23 cellular contexts compared by ENCODE assay signal in the genomic region with DNA sequence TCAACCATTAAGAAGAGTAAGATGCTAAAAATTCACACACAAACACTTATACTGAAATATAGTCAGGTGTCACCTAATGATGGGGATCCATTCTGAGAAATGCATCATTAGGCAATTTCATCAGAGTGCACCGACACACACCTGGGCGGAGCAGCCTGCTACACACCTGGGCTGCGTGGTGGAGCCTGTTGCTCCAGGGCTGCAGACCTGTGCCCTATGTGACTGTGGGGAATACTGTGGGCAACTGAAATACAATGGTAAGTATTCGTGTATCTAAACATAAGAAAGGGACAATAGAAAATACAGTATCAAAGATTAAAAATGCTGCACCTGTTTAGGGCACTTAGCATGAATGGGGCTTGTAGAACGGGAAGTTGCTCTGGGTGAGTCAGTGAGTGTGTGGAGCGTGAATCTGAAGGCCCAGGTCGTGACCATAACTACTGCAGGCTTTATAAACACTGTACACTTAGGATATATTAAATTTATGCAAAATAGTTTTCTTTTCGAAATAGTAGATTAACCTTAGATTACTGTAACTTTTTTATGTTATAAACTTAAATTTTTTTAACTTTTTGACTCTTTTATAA.
DNase-seq lines count a peak whose midpoint lies in the region; ATAC-seq, FAIRE-seq and TF ChIP-seq lines count a peak whose summit lies in the region.
"Had no signal": no experiment of that assay in that cellular context is flagged by ENCODE, and none has a peak within 500 bp of the region (broad histone marks: within the 10 kb centered on the region; RNA-seq: fewer than 3 reads in every experiment).

No MANE protein-coding gene starts in this region.

- H3K4me3 ChIP-seq in DOHH2 (ENCODE audit: low read length) (no peak overlapping the region), left ventricle myocardium inferior (no peak overlapping the region)
- H3K4me3 ChIP-seq: adrenal gland, tibial nerve had no signal

- no peak for TF ChIP-seq POLR2A in GM12891 (IDR thresholded peaks at IDR 0.05; ENCODE audit: low read depth, low read length)

- no peaks in the 10 kb centered on the region for H4K20me1 ChIP-seq in DOHH2 (ENCODE audit: control insufficient read depth, insufficient read depth, low read depth, low read length)

- H3K36me3 ChIP-seq in DOHH2 (ENCODE audit: control insufficient read depth, low read length) (no peaks in the 10 kb centered on the region), left ventricle myocardium inferior (no peaks in the 10 kb centered on the region)
- H3K36me3 ChIP-seq: adrenal gland, brain microvascular endothelial cell, tibial nerve had no signal

- no peaks in the 10 kb centered on the region for H3K79me2 ChIP-seq in DOHH2 (ENCODE audit: control insufficient read depth, low read length)

- H3K27ac Mint-ChIP-seq in CD14-positive monocyte: no peak overlapping the region
- H3K27ac Mint-ChIP-seq: effector memory CD8-positive, alpha-beta T cell; naive thymus-derived CD4-positive, alpha-beta T cell had no signal

- peaks cover 3% of the 10 kb centered on the region for H3K27me3 ChIP-seq in DOHH2 (ENCODE audit: control insufficient read depth, low read length)
- peaks cover 4% of the 10 kb centered on the region for H3K27me3 ChIP-seq in left ventricle myocardium inferior (ENCODE audit: low read depth)
- H3K27me3 ChIP-seq: adrenal gland, brain microvascular endothelial cell, tibial nerve had no signal

- peaks cover 66% of the 10 kb centered on the region for H3K4me1 ChIP-seq in DOHH2 (ENCODE audit: control insufficient read depth, low read length)
- H3K4me1 ChIP-seq in left ventricle myocardium inferior: peaks cover 22% of the 10 kb centered on the region

- H3K4me1 Mint-ChIP-seq in CD14-positive monocyte: peaks cover 25% of the 10 kb centered on the region

- peak; percentile 34 for ATAC-seq in left colon
- ATAC-seq: activated CD4-positive, CD25-positive, alpha-beta regulatory T cell treated with anti-CD3 and anti-CD28 coated beads, Interleukin-2, amount 50 U/mL, for 24 hours; effector memory CD8-positive, alpha-beta T cell; left cardiac atrium; naive thymus-derived CD4-positive, alpha-beta T cell; Panc1; right cardiac atrium; stimulated activated naive CD8-positive, alpha-beta T cell treated with anti-CD3 and anti-CD28 coated beads, Interleukin-15, amount 100 ng/mL, for 72 hours had no signal

- intact Hi-C loops in left colon (cut with DNase I, micrococcal nuclease) (no loop called here), CD14-positive monocyte (cut with micrococcal nuclease) (no loop called here), left ventricle myocardium inferior (cut with micrococcal nuclease) (no loop called here)

- H3K36me3 Mint-ChIP-seq in CD14-positive monocyte: no peaks in the 10 kb centered on the region
- H3K36me3 Mint-ChIP-seq: naive thymus-derived CD4-positive, alpha-beta T cell had no signal

- H3K4me3 Mint-ChIP-seq in CD14-positive monocyte: no peak overlapping the region
- H3K4me3 Mint-ChIP-seq: effector memory CD8-positive, alpha-beta T cell; stimulated activated naive CD8-positive, alpha-beta T cell treated with anti-CD3 and anti-CD28 coated beads, Interleukin-15, amount 100 ng/mL, for 72 hours had no signal

- peaks cover 0 to 2% (median 0%) of the 10 kb centered on the region in 7 donors for H3K9me3 Mint-ChIP-seq in CD14-positive monocyte
- H3K9me3 Mint-ChIP-seq: effector memory CD8-positive, alpha-beta T cell; naive thymus-derived CD4-positive, alpha-beta T cell; stimulated activated naive CD8-positive, alpha-beta T cell treated with anti-CD3 and anti-CD28 coated beads, Interleukin-15, amount 100 ng/mL, for 72 hours had no signal

- no peak for FAIRE-seq in GM12891 (lab: Jason Lieb, UNC)

- H3K27me3 Mint-ChIP-seq in CD14-positive monocyte (ENCODE audit: low read depth in 3 of 3): peaks cover 14 to 35% (median 31%) of the 10 kb centered on the region in 3 donors

- 0 out of 2 replicates have a peak, but pooled peaks cover 3% of the 10 kb centered on the region for H3F3A ChIP-seq in DOHH2 (ENCODE audit: control insufficient read depth, insufficient read depth)

- no peaks in the 10 kb centered on the region for H3K9me2 ChIP-seq in DOHH2 (replicated peaks; ENCODE audit: control insufficient read depth, low read length)

- no peaks in the 10 kb centered on the region for H3K9me3 ChIP-seq in DOHH2 (ENCODE audit: control insufficient read depth, insufficient read depth, low read length)
- H3K9me3 ChIP-seq in left ventricle myocardium inferior (replicated peaks): no peaks in the 10 kb centered on the region
- H3K9me3 ChIP-seq: adrenal gland, tibial nerve had no signal

- 0 out of 2 replicates have a peak overlapping the region, but pooled peaks have one; percentile 24 for H3K27ac ChIP-seq in DOHH2 (ENCODE audit: low read depth, low read length)
- H3K27ac ChIP-seq in left ventricle myocardium inferior (replicated peaks): no peak overlapping the region
- H3K27ac ChIP-seq: adrenal gland, brain microvascular endothelial cell, tibial nerve had no signal

- no peak for TF ChIP-seq CTCF in DOHH2 (IDR thresholded peaks at IDR 0.05; ENCODE audit: low read depth, low read length, poor library complexity, severe bottlenecking)
- TF ChIP-seq CTCF in CD14-positive monocyte (IDR thresholded peaks at IDR 0.05): no peak
- TF ChIP-seq CTCF in left ventricle myocardium inferior (IDR thresholded peaks at IDR 0.05; ENCODE audit: borderline replicate concordance): no peak

- peak overlapping the region; percentile 46 for H3K4me2 ChIP-seq in DOHH2 (ENCODE audit: low read length)

- DNase-seq in MV-4-11 (lab: John Stamatoyannopoulos, UW) (peak; percentile 71), SW480 (ENCODE audit: low spot score) (peak; percentile 36), left colon (no peak), CD14-positive monocyte (ENCODE audit: low spot score) (no peak), GM12891 (ENCODE audit: insufficient read length, low spot score) (no peak), left ventricle myocardium inferior (no peak), T-helper 1 cell (no peak)
- DNase-seq: activated gamma-delta T cell treated with Interleukin-2 at 50 U/mL for 16 hours; activated T-cell treated with anti-CD3 and anti-CD28 coated beads, Interleukin-2, amount 50 U/mL, for 1 hour; adrenal gland; brain microvascular endothelial cell; effector memory CD8-positive, alpha-beta T cell; left cardiac atrium; mesendoderm; naive thymus-derived CD4-positive, alpha-beta T cell; NCI-H1436; NCI-H69; right cardiac atrium; stimulated activated naive CD8-positive, alpha-beta T cell treated with anti-CD3 and anti-CD28 coated beads, Interleukin-15, amount 100 ng/mL, for 72 hours had no signal

TF ChIP-seq in GM12891, 5 proteins besides CTCF, POLR2A, EP300 and RAD21:
- no peak for TF ChIP-seq PAX5 (IDR thresholded peaks at IDR 0.05; ENCODE audit: insufficient read depth, low read length, severe bottlenecking)
- TF ChIP-seq SPI1 (IDR thresholded peaks at IDR 0.05; ENCODE audit: low read depth, low read length): no peak
- TF ChIP-seq TAF1 (IDR thresholded peaks at IDR 0.05; ENCODE audit: low read depth, low read length): no peak
- no peak for TF ChIP-seq POLR2AphosphoS5 (IDR thresholded peaks at IDR 0.05; ENCODE audit: low read depth, low read length)
- TF ChIP-seq POU2F2 (IDR thresholded peaks at IDR 0.05; ENCODE audit: low read depth, low read length): no peak
TF ChIP-seq in GM12891: peak in this region for 0.

Comparison
In these comparisons a context has a peak if more than half of its experiments do, and no peak if none do; other contexts are left out.
1. DNase-seq: peak in MV-4-11 (single experiment) and SW480 (single experiment); none in left colon (0 of 2), CD14-positive monocyte (single experiment), GM12891 (single experiment), left ventricle myocardium inferior (single experiment) and T-helper 1 cell (0 of 5).